In the genomic region with DNA sequence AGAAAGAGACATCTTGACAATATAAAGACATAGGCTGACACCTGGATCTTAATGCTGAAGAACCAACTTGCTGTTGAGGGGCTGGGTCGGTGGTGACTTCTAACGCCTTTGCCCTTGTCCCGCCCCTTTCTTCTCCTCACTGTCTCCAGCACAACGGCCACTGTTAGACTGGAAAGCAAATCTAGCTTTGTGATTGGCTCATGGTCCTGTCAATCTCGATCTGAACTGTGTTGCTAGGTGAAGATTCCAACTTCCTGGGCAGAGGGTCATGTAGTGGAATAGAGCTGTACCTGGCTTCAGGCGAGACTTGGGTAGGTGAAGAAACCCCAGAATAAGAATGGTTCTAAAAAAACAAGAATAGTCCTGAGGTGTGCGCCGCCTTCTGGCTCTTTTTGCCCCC, we compare ENCODE assay signal across 1 cellular context.
TF ChIP-seq lines count a peak whose summit lies in the region.

TSS of gene PGK2 (minus strand) at position 110 of the 400 bp plus-strand sequence. CDS start at position 12, 98 bp downstream.

TF ChIP-seq in SK-N-SH treated with all-trans-retinoic acid at 6 μM for 48 hours, 23 proteins besides CTCF, POLR2A, EP300 and RAD21:
- TF ChIP-seq, protein P1, sequence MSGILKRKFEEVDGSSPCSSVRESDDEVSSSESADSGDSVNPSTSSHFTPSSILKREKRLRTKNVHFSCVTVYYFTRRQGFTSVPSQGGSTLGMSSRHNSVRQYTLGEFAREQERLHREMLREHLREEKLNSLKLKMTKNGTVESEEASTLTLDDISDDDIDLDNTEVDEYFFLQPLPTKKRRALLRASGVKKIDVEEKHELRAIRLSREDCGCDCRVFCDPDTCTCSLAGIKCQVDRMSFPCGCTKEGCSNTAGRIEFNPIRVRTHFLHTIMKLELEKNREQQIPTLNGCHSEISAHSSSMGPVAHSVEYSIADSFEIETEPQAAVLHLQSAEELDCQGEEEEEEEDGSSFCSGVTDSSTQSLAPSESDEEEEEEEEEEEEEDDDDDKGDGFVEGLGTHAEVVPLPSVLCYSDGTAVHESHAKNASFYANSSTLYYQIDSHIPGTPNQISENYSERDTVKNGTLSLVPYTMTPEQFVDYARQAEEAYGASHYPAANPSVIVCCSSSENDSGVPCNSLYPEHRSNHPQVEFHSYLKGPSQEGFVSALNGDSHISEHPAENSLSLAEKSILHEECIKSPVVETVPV (CRISPR knock-in tag; IDR thresholded peaks at IDR 0.05), result no peak
- TF ChIP-seq ZNF565 (CRISPR knock-in tag; conservative IDR thresholded peaks at IDR 0.05; ENCODE audit: low read depth) (no peak), ZFP3 (CRISPR knock-in tag; IDR thresholded peaks at IDR 0.05) (no peak), RARB (CRISPR knock-in tag; IDR thresholded peaks at IDR 0.05) (no peak), ARNTL (CRISPR knock-in tag; IDR thresholded peaks at IDR 0.05; ENCODE audit: borderline replicate concordance, low read depth) (no peak), CSDC2 (CRISPR knock-in tag; IDR thresholded peaks at IDR 0.05) (no peak), PPARA (CRISPR knock-in tag; IDR thresholded peaks at IDR 0.05; ENCODE audit: borderline replicate concordance) (no peak)
